ENCODE assay signal across 1 cellular context in the genomic region with DNA sequence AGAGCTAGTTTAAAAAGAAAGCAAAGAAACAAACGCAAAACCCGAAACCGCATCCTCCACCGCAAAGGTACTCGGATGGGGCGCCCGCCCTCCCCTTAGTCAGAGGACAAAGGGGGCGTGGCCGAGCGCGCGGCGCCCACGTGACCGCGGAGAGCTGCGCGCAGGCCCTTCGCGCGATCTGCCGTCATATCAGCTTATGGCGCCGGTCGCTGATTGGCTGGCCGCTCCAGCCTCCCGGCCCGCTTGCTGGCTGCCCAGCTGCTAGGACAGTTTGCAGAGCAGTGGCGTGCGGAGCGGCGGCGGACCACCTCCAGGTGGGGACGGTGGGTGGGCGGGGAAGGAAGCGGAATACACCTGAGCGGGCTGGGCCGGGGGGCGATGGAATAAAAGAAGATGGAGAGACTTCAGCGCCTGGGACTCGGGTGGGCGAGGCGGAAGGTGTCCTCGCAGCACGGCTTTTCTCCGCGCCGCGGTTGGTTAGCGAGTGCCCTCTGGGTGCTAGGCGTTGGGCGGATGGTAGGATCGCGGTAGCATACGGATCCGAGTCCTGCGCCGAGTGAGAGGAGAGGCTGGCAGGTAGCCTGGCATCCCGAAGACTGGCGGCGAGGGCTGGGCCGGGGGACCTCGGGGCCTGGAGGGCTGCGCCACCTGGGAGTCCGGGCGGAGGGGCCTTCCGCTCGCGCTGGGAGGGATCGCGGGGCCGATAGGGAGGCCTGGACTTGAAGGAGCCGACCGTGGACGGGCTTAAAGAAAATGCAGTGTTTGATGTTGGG.
TF ChIP-seq lines count a peak whose summit lies in the region.

A gene with protein sequence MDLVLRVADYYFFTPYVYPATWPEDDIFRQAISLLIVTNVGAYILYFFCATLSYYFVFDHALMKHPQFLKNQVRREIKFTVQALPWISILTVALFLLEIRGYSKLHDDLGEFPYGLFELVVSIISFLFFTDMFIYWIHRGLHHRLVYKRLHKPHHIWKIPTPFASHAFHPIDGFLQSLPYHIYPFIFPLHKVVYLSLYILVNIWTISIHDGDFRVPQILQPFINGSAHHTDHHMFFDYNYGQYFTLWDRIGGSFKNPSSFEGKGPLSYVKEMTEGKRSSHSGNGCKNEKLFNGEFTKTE (plus strand): TSS at position 269 of the 773 bp plus-strand sequence. CDS start 10,605 bp downstream, outside the sequence.

TF ChIP-seq in HepG2, 621 proteins besides CTCF, POLR2A, EP300 and RAD21 (continued from another document and continues in another):
- TF ChIP-seq, protein P1, sequence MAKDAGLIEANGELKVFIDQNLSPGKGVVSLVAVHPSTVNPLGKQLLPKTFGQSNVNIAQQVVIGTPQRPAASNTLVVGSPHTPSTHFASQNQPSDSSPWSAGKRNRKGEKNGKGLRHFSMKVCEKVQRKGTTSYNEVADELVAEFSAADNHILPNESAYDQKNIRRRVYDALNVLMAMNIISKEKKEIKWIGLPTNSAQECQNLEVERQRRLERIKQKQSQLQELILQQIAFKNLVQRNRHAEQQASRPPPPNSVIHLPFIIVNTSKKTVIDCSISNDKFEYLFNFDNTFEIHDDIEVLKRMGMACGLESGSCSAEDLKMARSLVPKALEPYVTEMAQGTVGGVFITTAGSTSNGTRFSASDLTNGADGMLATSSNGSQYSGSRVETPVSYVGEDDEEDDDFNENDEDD (CRISPR knock-in tag; IDR thresholded peaks at IDR 0.05; ENCODE audit: borderline replicate concordance): peak; percentile 74; the same call in 1 of the 2 replicates
- TF ChIP-seq, protein P2, sequence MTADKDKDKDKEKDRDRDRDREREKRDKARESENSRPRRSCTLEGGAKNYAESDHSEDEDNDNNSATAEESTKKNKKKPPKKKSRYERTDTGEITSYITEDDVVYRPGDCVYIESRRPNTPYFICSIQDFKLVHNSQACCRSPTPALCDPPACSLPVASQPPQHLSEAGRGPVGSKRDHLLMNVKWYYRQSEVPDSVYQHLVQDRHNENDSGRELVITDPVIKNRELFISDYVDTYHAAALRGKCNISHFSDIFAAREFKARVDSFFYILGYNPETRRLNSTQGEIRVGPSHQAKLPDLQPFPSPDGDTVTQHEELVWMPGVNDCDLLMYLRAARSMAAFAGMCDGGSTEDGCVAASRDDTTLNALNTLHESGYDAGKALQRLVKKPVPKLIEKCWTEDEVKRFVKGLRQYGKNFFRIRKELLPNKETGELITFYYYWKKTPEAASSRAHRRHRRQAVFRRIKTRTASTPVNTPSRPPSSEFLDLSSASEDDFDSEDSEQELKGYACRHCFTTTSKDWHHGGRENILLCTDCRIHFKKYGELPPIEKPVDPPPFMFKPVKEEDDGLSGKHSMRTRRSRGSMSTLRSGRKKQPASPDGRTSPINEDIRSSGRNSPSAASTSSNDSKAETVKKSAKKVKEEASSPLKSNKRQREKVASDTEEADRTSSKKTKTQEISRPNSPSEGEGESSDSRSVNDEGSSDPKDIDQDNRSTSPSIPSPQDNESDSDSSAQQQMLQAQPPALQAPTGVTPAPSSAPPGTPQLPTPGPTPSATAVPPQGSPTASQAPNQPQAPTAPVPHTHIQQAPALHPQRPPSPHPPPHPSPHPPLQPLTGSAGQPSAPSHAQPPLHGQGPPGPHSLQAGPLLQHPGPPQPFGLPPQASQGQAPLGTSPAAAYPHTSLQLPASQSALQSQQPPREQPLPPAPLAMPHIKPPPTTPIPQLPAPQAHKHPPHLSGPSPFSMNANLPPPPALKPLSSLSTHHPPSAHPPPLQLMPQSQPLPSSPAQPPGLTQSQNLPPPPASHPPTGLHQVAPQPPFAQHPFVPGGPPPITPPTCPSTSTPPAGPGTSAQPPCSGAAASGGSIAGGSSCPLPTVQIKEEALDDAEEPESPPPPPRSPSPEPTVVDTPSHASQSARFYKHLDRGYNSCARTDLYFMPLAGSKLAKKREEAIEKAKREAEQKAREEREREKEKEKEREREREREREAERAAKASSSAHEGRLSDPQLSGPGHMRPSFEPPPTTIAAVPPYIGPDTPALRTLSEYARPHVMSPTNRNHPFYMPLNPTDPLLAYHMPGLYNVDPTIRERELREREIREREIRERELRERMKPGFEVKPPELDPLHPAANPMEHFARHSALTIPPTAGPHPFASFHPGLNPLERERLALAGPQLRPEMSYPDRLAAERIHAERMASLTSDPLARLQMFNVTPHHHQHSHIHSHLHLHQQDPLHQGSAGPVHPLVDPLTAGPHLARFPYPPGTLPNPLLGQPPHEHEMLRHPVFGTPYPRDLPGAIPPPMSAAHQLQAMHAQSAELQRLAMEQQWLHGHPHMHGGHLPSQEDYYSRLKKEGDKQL (CRISPR knock-in tag; IDR thresholded peaks at IDR 0.05; ENCODE audit: low read depth): no peak
- TF ChIP-seq ZNF510 (CRISPR knock-in tag; IDR thresholded peaks at IDR 0.05; ENCODE audit: low read depth) (no peak), ZNF598 (CRISPR knock-in tag; IDR thresholded peaks at IDR 0.05; ENCODE audit: borderline replicate concordance) (peak; percentile 62; the same call in 1 of the 2 replicates), ZNF333 (CRISPR knock-in tag; IDR thresholded peaks at IDR 0.05; ENCODE audit: borderline replicate concordance) (peak; percentile 45; the same call in 1 of the 2 replicates), ZNF543 (CRISPR knock-in tag; IDR thresholded peaks at IDR 0.05) (peak; percentile 67), NCOA1 (CRISPR knock-in tag; IDR thresholded peaks at IDR 0.05) (no peak), EEA1 (CRISPR knock-in tag; IDR thresholded peaks at IDR 0.05; ENCODE audit: borderline replicate concordance) (peak; percentile 60; the same call in 1 of the 2 replicates), KLF9 (CRISPR knock-in tag; IDR thresholded peaks at IDR 0.05; ENCODE audit: low read depth) (peak; percentile 94), ARHGAP35 (CRISPR knock-in tag; IDR thresholded peaks at IDR 0.05; ENCODE audit: borderline replicate concordance) (peak; percentile 88; the same call in 1 of the 2 replicates), GABPB1 (CRISPR knock-in tag; IDR thresholded peaks at IDR 0.05) (peak; percentile 80; the same call in 1 of the 2 replicates), ZNF501 (CRISPR knock-in tag; IDR thresholded peaks at IDR 0.05) (peak; percentile 93), ZNF75D (CRISPR knock-in tag; IDR thresholded peaks at IDR 0.05; ENCODE audit: borderline replicate concordance) (no peak), ZNF749 (CRISPR knock-in tag; IDR thresholded peaks at IDR 0.05; ENCODE audit: borderline replicate concordance) (peak; percentile 89; the same call in 1 of the 2 replicates), ELF1 (CRISPR knock-in tag; IDR thresholded peaks at IDR 0.05) (no peak), NCOR1 (IDR thresholded peaks at IDR 0.05; ENCODE audit: borderline replicate concordance, low read length) (no peak), ZNF331 (CRISPR knock-in tag; IDR thresholded peaks at IDR 0.05) (peak; percentile 85; the same call in 1 of the 2 replicates), ZNF746 (CRISPR knock-in tag; IDR thresholded peaks at IDR 0.05) (no peak), CBX2 (IDR thresholded peaks at IDR 0.05; ENCODE audit: low read depth, low read length) (no peak), CBX2 (CRISPR knock-in tag; IDR thresholded peaks at IDR 0.05; ENCODE audit: low read depth) (no peak), NKX3-1 (CRISPR knock-in tag; IDR thresholded peaks at IDR 0.05) (0 out of 2 replicates have a peak, but pooled peaks have one; percentile 69), ZNF816 (CRISPR knock-in tag; IDR thresholded peaks at IDR 0.05; ENCODE audit: borderline replicate concordance) (peak; percentile 43; the same call in 1 of the 2 replicates), ZNF468 (CRISPR knock-in tag; IDR thresholded peaks at IDR 0.05) (no peak), ZNF747 (CRISPR knock-in tag; IDR thresholded peaks at IDR 0.05; ENCODE audit: borderline replicate concordance) (peak; percentile 49; the same call in 1 of the 2 replicates), MIXL1 (CRISPR knock-in tag; IDR thresholded peaks at IDR 0.05) (peak; percentile 12; the same call in 1 of the 2 replicates), ZNF264 (CRISPR knock-in tag; IDR thresholded peaks at IDR 0.05) (peak; percentile 55; the same call in 1 of the 2 replicates)
- TF ChIP-seq, protein P3, sequence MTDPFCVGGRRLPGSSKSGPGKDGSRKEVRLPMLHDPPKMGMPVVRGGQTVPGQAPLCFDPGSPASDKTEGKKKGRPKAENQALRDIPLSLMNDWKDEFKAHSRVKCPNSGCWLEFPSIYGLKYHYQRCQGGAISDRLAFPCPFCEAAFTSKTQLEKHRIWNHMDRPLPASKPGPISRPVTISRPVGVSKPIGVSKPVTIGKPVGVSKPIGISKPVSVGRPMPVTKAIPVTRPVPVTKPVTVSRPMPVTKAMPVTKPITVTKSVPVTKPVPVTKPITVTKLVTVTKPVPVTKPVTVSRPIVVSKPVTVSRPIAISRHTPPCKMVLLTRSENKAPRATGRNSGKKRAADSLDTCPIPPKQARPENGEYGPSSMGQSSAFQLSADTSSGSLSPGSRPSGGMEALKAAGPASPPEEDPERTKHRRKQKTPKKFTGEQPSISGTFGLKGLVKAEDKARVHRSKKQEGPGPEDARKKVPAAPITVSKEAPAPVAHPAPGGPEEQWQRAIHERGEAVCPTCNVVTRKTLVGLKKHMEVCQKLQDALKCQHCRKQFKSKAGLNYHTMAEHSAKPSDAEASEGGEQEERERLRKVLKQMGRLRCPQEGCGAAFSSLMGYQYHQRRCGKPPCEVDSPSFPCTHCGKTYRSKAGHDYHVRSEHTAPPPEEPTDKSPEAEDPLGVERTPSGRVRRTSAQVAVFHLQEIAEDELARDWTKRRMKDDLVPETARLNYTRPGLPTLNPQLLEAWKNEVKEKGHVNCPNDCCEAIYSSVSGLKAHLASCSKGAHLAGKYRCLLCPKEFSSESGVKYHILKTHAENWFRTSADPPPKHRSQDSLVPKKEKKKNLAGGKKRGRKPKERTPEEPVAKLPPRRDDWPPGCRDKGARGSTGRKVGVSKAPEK (CRISPR knock-in tag; IDR thresholded peaks at IDR 0.05; ENCODE audit: borderline replicate concordance): peak; percentile 36; the same call in 1 of the 2 replicates
- TF ChIP-seq, protein P4, sequence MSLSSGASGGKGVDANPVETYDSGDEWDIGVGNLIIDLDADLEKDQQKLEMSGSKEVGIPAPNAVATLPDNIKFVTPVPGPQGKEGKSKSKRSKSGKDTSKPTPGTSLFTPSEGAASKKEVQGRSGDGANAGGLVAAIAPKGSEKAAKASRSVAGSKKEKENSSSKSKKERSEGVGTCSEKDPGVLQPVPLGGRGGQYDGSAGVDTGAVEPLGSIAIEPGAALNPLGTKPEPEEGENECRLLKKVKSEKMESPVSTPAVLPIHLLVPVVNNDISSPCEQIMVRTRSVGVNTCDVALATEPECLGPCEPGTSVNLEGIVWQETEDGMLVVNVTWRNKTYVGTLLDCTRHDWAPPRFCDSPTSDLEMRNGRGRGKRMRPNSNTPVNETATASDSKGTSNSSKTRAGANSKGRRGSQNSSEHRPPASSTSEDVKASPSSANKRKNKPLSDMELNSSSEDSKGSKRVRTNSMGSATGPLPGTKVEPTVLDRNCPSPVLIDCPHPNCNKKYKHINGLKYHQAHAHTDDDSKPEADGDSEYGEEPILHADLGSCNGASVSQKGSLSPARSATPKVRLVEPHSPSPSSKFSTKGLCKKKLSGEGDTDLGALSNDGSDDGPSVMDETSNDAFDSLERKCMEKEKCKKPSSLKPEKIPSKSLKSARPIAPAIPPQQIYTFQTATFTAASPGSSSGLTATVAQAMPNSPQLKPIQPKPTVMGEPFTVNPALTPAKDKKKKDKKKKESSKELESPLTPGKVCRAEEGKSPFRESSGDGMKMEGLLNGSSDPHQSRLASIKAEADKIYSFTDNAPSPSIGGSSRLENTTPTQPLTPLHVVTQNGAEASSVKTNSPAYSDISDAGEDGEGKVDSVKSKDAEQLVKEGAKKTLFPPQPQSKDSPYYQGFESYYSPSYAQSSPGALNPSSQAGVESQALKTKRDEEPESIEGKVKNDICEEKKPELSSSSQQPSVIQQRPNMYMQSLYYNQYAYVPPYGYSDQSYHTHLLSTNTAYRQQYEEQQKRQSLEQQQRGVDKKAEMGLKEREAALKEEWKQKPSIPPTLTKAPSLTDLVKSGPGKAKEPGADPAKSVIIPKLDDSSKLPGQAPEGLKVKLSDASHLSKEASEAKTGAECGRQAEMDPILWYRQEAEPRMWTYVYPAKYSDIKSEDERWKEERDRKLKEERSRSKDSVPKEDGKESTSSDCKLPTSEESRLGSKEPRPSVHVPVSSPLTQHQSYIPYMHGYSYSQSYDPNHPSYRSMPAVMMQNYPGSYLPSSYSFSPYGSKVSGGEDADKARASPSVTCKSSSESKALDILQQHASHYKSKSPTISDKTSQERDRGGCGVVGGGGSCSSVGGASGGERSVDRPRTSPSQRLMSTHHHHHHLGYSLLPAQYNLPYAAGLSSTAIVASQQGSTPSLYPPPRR (CRISPR knock-in tag; IDR thresholded peaks at IDR 0.05; ENCODE audit: borderline replicate concordance): 0 out of 2 replicates have a peak, but pooled peaks have one; percentile 21
- TF ChIP-seq, protein P5, sequence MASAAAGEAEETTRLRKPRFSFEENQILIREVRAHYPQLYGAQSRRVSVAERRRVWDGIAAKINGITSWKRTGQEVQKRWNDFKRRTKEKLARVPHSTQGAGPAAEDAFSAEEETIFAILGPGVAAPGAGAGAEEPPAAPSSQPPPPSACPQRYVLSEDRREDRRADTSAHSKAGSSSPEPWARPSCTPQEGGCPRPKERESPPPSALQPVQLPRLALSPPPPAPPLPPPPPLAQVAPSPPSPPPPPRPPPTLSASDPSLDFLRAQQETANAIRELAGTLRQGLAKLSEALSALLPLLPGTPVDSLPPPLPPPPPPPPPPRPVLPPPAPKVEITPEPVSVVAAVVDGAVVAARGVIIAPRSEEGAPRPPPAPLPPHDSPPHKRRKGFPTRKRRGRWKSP (CRISPR knock-in tag; IDR thresholded peaks at IDR 0.05): peak; percentile 91
- TF ChIP-seq, protein P6, sequence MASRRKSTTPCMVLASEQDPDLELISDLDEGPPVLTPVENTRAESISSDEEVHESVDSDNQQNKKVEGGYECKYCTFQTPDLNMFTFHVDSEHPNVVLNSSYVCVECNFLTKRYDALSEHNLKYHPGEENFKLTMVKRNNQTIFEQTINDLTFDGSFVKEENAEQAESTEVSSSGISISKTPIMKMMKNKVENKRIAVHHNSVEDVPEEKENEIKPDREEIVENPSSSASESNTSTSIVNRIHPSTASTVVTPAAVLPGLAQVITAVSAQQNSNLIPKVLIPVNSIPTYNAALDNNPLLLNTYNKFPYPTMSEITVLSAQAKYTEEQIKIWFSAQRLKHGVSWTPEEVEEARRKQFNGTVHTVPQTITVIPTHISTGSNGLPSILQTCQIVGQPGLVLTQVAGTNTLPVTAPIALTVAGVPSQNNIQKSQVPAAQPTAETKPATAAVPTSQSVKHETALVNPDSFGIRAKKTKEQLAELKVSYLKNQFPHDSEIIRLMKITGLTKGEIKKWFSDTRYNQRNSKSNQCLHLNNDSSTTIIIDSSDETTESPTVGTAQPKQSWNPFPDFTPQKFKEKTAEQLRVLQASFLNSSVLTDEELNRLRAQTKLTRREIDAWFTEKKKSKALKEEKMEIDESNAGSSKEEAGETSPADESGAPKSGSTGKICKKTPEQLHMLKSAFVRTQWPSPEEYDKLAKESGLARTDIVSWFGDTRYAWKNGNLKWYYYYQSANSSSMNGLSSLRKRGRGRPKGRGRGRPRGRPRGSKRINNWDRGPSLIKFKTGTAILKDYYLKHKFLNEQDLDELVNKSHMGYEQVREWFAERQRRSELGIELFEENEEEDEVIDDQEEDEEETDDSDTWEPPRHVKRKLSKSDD (CRISPR knock-in tag; IDR thresholded peaks at IDR 0.05; ENCODE audit: low read depth): peak; percentile 82; the same call in 1 of the 2 replicates
